In the genomic region with DNA sequence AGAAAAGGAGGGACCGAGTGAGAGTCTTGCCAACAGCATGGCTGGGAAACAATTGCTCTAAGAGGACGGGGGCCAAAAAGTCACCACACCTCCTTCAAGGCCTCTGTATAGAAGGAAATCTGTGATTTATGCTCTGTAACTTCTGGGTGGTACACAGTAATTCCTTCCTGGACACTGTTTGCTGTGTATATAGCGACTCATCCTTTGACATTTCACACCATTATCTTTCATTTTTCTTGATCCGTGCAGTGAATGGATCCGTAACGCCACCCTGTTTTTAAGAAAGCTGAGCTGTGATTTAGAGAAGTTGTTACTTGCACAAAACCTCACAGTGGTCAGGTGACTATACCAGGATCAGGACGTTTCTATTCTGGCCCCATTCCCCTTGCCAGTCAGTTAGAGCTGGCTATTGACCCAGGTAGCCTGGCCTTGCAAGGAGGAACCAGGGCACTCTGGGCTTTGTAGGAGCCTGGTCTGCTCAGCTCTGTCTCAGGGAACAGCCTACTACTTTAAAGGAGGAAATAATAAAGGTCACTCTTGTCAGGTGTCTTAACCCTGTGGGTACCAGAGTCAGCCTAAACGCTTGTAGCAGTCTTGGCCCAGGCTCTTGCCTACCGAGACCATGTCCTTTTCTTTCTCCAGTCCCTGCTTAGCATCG, we compare ENCODE assay signal across 11 cellular contexts.
A peak's percentile ranks its signal among the peaks of the same experiment; 100 is the strongest.
DNase-seq lines count a peak whose midpoint lies in the region; ATAC-seq and TF ChIP-seq lines count a peak whose summit lies in the region.
"Had no signal": no experiment of that assay in that cellular context is flagged by ENCODE, and none has a peak within 500 bp of the region (broad histone marks: within the 10 kb centered on the region; RNA-seq: fewer than 3 reads in every experiment).

No MANE protein-coding gene starts in this region.

- no peaks in the 10 kb centered on the region for H3K36me3 ChIP-seq in SJSA1

- ATAC-seq in natural killer cell (no peak), GM19324 (IDR thresholded peaks at IDR 0.05; ENCODE audit: low FRiP score, unreplicated experiment) (no peak)

- H3K9me3 Mint-ChIP-seq in progenitor cell of endocrine pancreas (ENCODE audit: low read depth), result no peaks in the 10 kb centered on the region
- no peaks in the 10 kb centered on the region for H3K9me3 Mint-ChIP-seq in natural killer cell
- H3K9me3 Mint-ChIP-seq: CD4-positive, alpha-beta T cell had no signal

- H3K4me1 Mint-ChIP-seq in progenitor cell of endocrine pancreas (ENCODE audit: low read depth) (peaks cover 92% of the 10 kb centered on the region), natural killer cell (no peaks in the 10 kb centered on the region)

- no peak overlapping the region for H3K4me3 ChIP-seq in SJSA1
- H3K4me3 ChIP-seq: lung had no signal

- H3K36me3 Mint-ChIP-seq in progenitor cell of endocrine pancreas (ENCODE audit: insufficient read depth) (no peaks in the 10 kb centered on the region), natural killer cell (no peaks in the 10 kb centered on the region)

- no peaks in the 10 kb centered on the region for H3K9me3 ChIP-seq in SJSA1 (replicated peaks)

- H3K4me3 Mint-ChIP-seq in progenitor cell of endocrine pancreas (ENCODE audit: low read depth) (peak overlapping the region; percentile 13), natural killer cell (no peak overlapping the region)
- H3K4me3 Mint-ChIP-seq: CD4-positive, alpha-beta T cell had no signal

- intact Hi-C loops in natural killer cell (cut with micrococcal nuclease), result no loop called here

- H3K4me1 ChIP-seq in SJSA1 (replicated peaks), result peaks cover 63% of the 10 kb centered on the region

- H3K27ac ChIP-seq in SJSA1, result peak overlapping the region; percentile 79

- H3K27me3 ChIP-seq in SJSA1 (replicated peaks), result no peaks in the 10 kb centered on the region

- H3K27me3 Mint-ChIP-seq in progenitor cell of endocrine pancreas (no peaks in the 10 kb centered on the region), natural killer cell (ENCODE audit: low read depth in 2 of 2) (peaks cover 3 to 8% of the 10 kb centered on the region in 2 donors)
- H3K27me3 Mint-ChIP-seq: CD4-positive, alpha-beta T cell had no signal

- TF ChIP-seq CTCF in progenitor cell of endocrine pancreas (IDR thresholded peaks at IDR 0.05; ENCODE audit: unreplicated experiment), result no peak
- no peak for TF ChIP-seq CTCF in natural killer cell (IDR thresholded peaks at IDR 0.05)

- peak overlapping the region; percentile 100 for H3K27ac Mint-ChIP-seq in progenitor cell of endocrine pancreas
- H3K27ac Mint-ChIP-seq in natural killer cell, result no peak overlapping the region
- H3K27ac Mint-ChIP-seq: CD4-positive, alpha-beta T cell had no signal

- DNase-seq in DMS53 treated with DMSO at 0.1 percent for 48 hours (lab: John Stamatoyannopoulos, UW; ENCODE audit: unreplicated experiment) (peak; percentile 43), SJSA1 (ENCODE audit: low read depth in 1 of 2, low spot score in 2 of 2) (peak in 1 of 2 experiments; percentile 49), glomerular visceral epithelial cell (ENCODE audit: extremely low spot score) (peak; percentile 72), progenitor cell of endocrine pancreas (ENCODE audit: low spot score, unreplicated experiment) (no peak), natural killer cell (no peak), AG08395 (ENCODE audit: low spot score) (no peak)
- DNase-seq in stimulated activated CD8-positive, alpha-beta memory T cell treated with anti-CD3 and anti-CD28 coated beads, Interleukin-4, amount 100 ng/mL, for 48 hours, result no peak
- DNase-seq: CD4-positive, alpha-beta T cell; NCI-H1436 had no signal

Comparison
In these comparisons a context has a peak if more than half of its experiments do, and no peak if none do; other contexts are left out.
1. DNase-seq: peak in DMS53 treated with DMSO at 0.1 percent for 48 hours (single experiment) and glomerular visceral epithelial cell (single experiment); none in progenitor cell of endocrine pancreas (single experiment), natural killer cell (single experiment), AG08395 (single experiment) and stimulated activated CD8-positive, alpha-beta memory T cell treated with anti-CD3 and anti-CD28 coated beads, Interleukin-4, amount 100 ng/mL, for 48 hours (single experiment).